ENCODE assay signal across 8 cellular contexts in genomic region chr1:2226525-2227340, GRCh38. TPM values are rescaled to one million over a fixed set of nuclear protein-coding genes. Genes with fewer than 3 reads are reported as not detected.
DNase-seq lines count a peak whose midpoint lies in the region; ATAC-seq and TF ChIP-seq lines count a peak whose summit lies in the region.

No MANE protein-coding gene starts in this region.

- TF ChIP-seq RAD21 in IMR-90 (IDR thresholded peaks at IDR 0.05; ENCODE audit: low read length): no peak

- TF ChIP-seq POLR2A in IMR-90 (IDR thresholded peaks at IDR 0.05; ENCODE audit: low read depth, low read length): no peak

- peak overlapping the region; percentile 92; the same call in 1 of the 2 replicates for H4K91ac ChIP-seq in IMR-90 (ENCODE audit: insufficient read depth, low read depth, low read length)

- H4K20me1 ChIP-seq in IMR-90 (ENCODE audit: insufficient read depth, low read length): peaks cover 32% of the 10 kb centered on the region

- H3K4me2 ChIP-seq in IMR-90 (ENCODE audit: low read depth, low read length): peak overlapping the region; percentile 82

- CTCF ChIA-PET in IMR-90 (lab: Yijun Ruan, JAX): no interaction called here

- BruUV-seq in IMR-90 (replicated peaks; lab: Mats Ljungman, UMichigan): no TSS peak

- no peaks in the 10 kb centered on the region for H3K9me1 ChIP-seq in IMR-90 (ENCODE audit: insufficient read depth, low read length)

- peak overlapping the region; percentile 88 to 94; a peak in 3 of 4 replicates for H4K8ac ChIP-seq in IMR-90 (ENCODE audit: low read depth in 2 of 2, low read length in 2 of 2)

- H3K18ac ChIP-seq in IMR-90 (ENCODE audit: low read depth, low read length): no peak overlapping the region; the same call in 1 of the 2 replicates

- peak overlapping the region; percentile 85 for H3K23ac ChIP-seq in IMR-90 (ENCODE audit: low read depth, low read length)

- peaks cover 4% of the 10 kb centered on the region; the same call in 1 of the 2 replicates for H3K36me3 ChIP-seq in IMR-90 (ENCODE audit: control insufficient read depth, insufficient read depth, low read length)
- no peaks in the 10 kb centered on the region for H3K36me3 ChIP-seq in duodenal mucosa (ENCODE audit: control insufficient read depth in 1 of 2, insufficient read depth in 2 of 2, low read length in 2 of 2)
- H3K36me3 ChIP-seq in muscle layer of colon (ENCODE audit: insufficient read depth, low read length): no peaks in the 10 kb centered on the region

- peak overlapping the region; percentile 92; the same call in 1 of the 2 replicates for H3K56ac ChIP-seq in IMR-90 (ENCODE audit: extremely low read depth, insufficient read depth, low read length)

- in situ Hi-C loops in IMR-90 (cut with MboI; ENCODE audit: low sequenced_read_pairs): no loop called here

- H2BK20ac ChIP-seq in IMR-90 (ENCODE audit: low read depth, low read length): no peak overlapping the region

- dilution Hi-C loops in IMR-90 (cut with HindIII; ENCODE audit: low sequenced_read_pairs, unreplicated experiment): no loop called here

- H3K4me1 ChIP-seq in IMR-90 (ENCODE audit: control insufficient read depth, insufficient read depth, low read length) (peaks cover 3% of the 10 kb centered on the region; the same call in 1 of the 2 replicates), duodenal mucosa (ENCODE audit: control insufficient read depth in 1 of 2, insufficient read depth in 2 of 2, low read length in 2 of 2) (peaks cover 17 to 36% of the 10 kb centered on the region in 2 donors), muscle layer of colon (ENCODE audit: insufficient read depth, low read length) (peaks cover 3% of the 10 kb centered on the region)

- intact Hi-C loops in IMR-90 (cut with micrococcal nuclease): loop anchor here (1.0 kb wide), 1 partner anchor 12 kb away; no protein-coding TSS in a partner anchor

- H4K5ac ChIP-seq in IMR-90 (ENCODE audit: low read depth, low read length): peak overlapping the region; percentile 93

- H2BK120ac ChIP-seq in IMR-90 (ENCODE audit: low read depth, low read length): peak overlapping the region; percentile 90; the same call in 1 of the 2 replicates

- POLR2A ChIA-PET in IMR-90 (lab: Charles Lee; ENCODE audit: unreplicated experiment): no interaction called here

- H3K4me3 ChIP-seq in GM12875 (ENCODE audit: low read depth, low read length): peak overlapping the region; percentile 77
- peak overlapping the region; percentile 86 for H3K4me3 ChIP-seq in IMR-90 (ENCODE audit: insufficient read depth, low read depth, low read length)
- peak overlapping the region; percentile 58 to 77 for H3K4me3 ChIP-seq in duodenal mucosa (ENCODE audit: low read depth in 1 of 2, low read length in 2 of 2)
- peak overlapping the region in 1 of 2 donors; percentile 57 for H3K4me3 ChIP-seq in muscle layer of colon (ENCODE audit: low read depth in 1 of 2, low read length in 2 of 2)

- H3K79me1 ChIP-seq in IMR-90 (ENCODE audit: low read depth in 1 of 2, low read length in 2 of 2): peaks cover 5 to 9% of the 10 kb centered on the region in 2 experiments

- H2AK5ac ChIP-seq in IMR-90 (ENCODE audit: low read depth, low read length): peak overlapping the region; percentile 98

- no peaks in the 10 kb centered on the region for H3K9me3 ChIP-seq in IMR-90 (ENCODE audit: control insufficient read depth, insufficient read depth, low read length)
- H3K9me3 ChIP-seq in duodenal mucosa (ENCODE audit: control insufficient read depth in 1 of 2, low read length in 2 of 2): no peaks in the 10 kb centered on the region
- H3K9me3 ChIP-seq in muscle layer of colon (ENCODE audit: low read length): no peaks in the 10 kb centered on the region

- H3K9ac ChIP-seq in IMR-90 (ENCODE audit: low read depth, low read length) (peak overlapping the region; percentile 99), duodenal mucosa (ENCODE audit: low read depth in 1 of 2, low read length in 2 of 2) (peak overlapping the region; percentile 65 to 84), muscle layer of colon (ENCODE audit: low read length) (no peak overlapping the region)

- TF ChIP-seq CTCF in GM12875 (IDR thresholded peaks at IDR 0.05; ENCODE audit: borderline replicate concordance, insufficient read depth, low read depth, low read length) (no peak), IMR-90 (conservative IDR thresholded peaks at IDR 0.05; ENCODE audit: low read depth, low read length) (no peak)

- H2BK15ac ChIP-seq in IMR-90 (ENCODE audit: low read depth, low read length): peak overlapping the region; percentile 48; the same call in 1 of the 3 replicates

- H3K27ac ChIP-seq in IMR-90 (ENCODE audit: insufficient read depth, low read length) (peak overlapping the region; percentile 99), duodenal mucosa (ENCODE audit: low read depth, low read length) (peak overlapping the region; percentile 93), muscle layer of colon (ENCODE audit: low read depth, low read length) (peak overlapping the region; percentile 96)

- peak; percentile 6 for ATAC-seq in IMR-90 (ENCODE audit: low read depth)

- peak overlapping the region; percentile 99 for H3K4ac ChIP-seq in IMR-90 (ENCODE audit: low read depth, low read length)

- peak overlapping the region; percentile 97 for H2BK5ac ChIP-seq in IMR-90 (ENCODE audit: low read depth, low read length, poor library complexity, severe bottlenecking)

- peak overlapping the region; percentile 99 for H3K14ac ChIP-seq in IMR-90 (replicated peaks; ENCODE audit: low read depth, low read length)

- H3K27me3 ChIP-seq in IMR-90 (ENCODE audit: control insufficient read depth, insufficient read depth, low read length) (no peaks in the 10 kb centered on the region), duodenal mucosa (ENCODE audit: control insufficient read depth in 1 of 2, insufficient read depth in 2 of 2, low read length in 2 of 2) (no peaks in the 10 kb centered on the region), muscle layer of colon (ENCODE audit: control insufficient read depth in 1 of 2, insufficient read depth in 2 of 2, low read length in 2 of 2) (no peaks in the 10 kb centered on the region)

- WGBS in IMR-90 (ENCODE audit: extremely low coverage in 2 of 2, insufficient read length in 1 of 2), 2 experiments: 10% methylated on average over 43 of the region's 72 CpGs; no CpG with 5 or more reads in 1 of the 2 experiments

- H2AK9ac ChIP-seq in IMR-90 (replicated peaks; ENCODE audit: low read depth, low read length, poor library complexity): peak overlapping the region; percentile 100

- DNase-seq in IMR-90: no peak
- no peak for DNase-seq in NOMO-1 treated with dmso at 0.1 percent for 144 hours (lab: John Stamatoyannopoulos, UW; ENCODE audit: unreplicated experiment)
- DNase-seq in kidney tubule cell (ENCODE audit: low spot score): no peak
- DNase-seq in central memory CD4-positive, alpha-beta T cell: no peak
- DNase-seq in medulla oblongata (ENCODE audit: extremely low spot score): no peak

- H2AFZ ChIP-seq in IMR-90 (replicated peaks; ENCODE audit: low read length, poor library complexity): peak overlapping the region; percentile 97

TF ChIP-seq in IMR-90, 13 proteins besides CTCF, POLR2A, EP300 and RAD21:
- TF ChIP-seq BHLHE40 (IDR thresholded peaks at IDR 0.05; ENCODE audit: low read depth, low read length) (0 out of 2 replicates have a peak, but pooled peaks have one; percentile 4), MAZ (IDR thresholded peaks at IDR 0.05; ENCODE audit: borderline replicate concordance, low read depth, low read length) (no peak)

RNA-seq across cellular contexts. Expression of gene SKI, which starts 1.4 kb away (rescaled TPM):
- total RNA-seq in IMR-90 (2012; rRNA removed): 2.3 and 3.9 TPM in 2 replicates
- 20.1 and 20.8 TPM in 2 replicates for polyA plus RNA-seq in IMR-90 (2012; rRNA removed)
- 13.7 and 20.7 TPM in 2 replicates for polyA plus RNA-seq in IMR-90 (2012; cell fraction: cytosol; rRNA removed)
- 42.1 and 52.9 TPM in 2 replicates for polyA plus RNA-seq in IMR-90 (2012; cell fraction: nucleus; rRNA removed; ENCODE audit: low replicate concordance)

RNA-seq across cellular contexts. Expression of gene FAAP20, which starts 32.2 kb away (rescaled TPM):
- total RNA-seq in IMR-90 (2012; rRNA removed): 6.5 and 7.5 TPM in 2 replicates
- 31.5 and 36.8 TPM in 2 replicates for polyA plus RNA-seq in IMR-90 (2012; rRNA removed)
- 58.8 and 75.0 TPM in 2 replicates for polyA plus RNA-seq in IMR-90 (2012; cell fraction: cytosol; rRNA removed)
- polyA plus RNA-seq in IMR-90 (2012; cell fraction: nucleus; rRNA removed; ENCODE audit: low replicate concordance): 59.9 and 123 TPM in 2 replicates
